Comparison of ENCODE assay signal across 1 cellular context in the genomic region with DNA sequence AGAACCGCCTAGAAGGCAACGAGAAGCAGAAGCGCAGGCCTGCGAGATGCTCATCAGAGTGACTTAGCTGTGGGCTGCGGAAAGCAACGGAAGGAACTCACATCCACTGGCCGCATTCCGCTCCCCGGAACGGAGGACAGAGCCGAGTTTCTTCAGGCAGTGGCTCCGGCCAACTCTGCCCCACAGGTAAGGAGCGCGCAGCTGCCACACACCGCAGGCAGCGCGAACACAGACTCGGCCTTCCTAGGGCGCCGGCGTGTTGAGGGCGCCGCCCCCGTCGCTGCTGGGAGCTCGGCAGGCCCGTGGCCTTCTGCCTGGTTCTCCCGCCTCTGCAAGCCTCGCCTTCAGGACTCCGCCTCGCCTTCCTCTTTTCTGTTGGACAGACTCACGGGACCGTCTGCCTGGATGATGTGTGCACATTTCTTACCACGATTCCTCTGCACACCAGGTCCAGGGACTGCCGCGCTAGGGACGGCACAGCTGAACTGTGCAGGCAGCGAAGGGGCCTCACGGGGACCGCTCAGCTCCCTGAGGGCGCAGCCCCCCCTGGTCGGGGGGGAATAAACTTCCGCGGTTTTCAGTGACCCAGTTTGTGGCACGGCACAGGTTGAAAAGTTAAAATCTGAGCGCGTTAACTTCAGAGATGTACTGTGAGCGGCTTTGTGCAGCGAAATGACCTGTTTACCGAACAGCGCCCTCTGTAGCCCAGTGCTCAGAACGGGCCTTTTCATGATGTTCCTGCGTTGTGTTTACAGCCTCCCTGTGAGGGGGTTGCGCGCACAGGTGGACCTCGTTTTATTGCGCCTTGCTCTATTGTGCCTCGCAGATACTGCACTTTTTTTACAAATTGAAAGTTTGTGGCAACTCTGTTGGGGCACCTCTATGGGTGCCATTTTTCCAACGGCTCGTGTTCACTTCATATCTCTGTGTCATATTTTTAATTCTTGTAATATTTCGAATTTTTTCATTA.
TF ChIP-seq lines count a peak whose summit lies in the region.

No MANE protein-coding gene starts in this region.

TF ChIP-seq in HepG2, 621 proteins besides CTCF, POLR2A, EP300 and RAD21 (continued from another document and continues in another):
- TF ChIP-seq THAP8 (CRISPR knock-in tag; IDR thresholded peaks at IDR 0.05; ENCODE audit: borderline replicate concordance) (0 out of 2 replicates have a peak, but pooled peaks have one; percentile 71), SRF (IDR thresholded peaks at IDR 0.05; ENCODE audit: low read depth, low read length) (no peak), ZNF678 (CRISPR knock-in tag; IDR thresholded peaks at IDR 0.05) (no peak), ZC3H13 (CRISPR knock-in tag; IDR thresholded peaks at IDR 0.05) (no peak), ZNF260 (CRISPR knock-in tag; IDR thresholded peaks at IDR 0.05; ENCODE audit: borderline replicate concordance, low read depth) (no peak), TFE3 (CRISPR knock-in tag; IDR thresholded peaks at IDR 0.05) (no peak), KDM1A (CRISPR knock-in tag; IDR thresholded peaks at IDR 0.05) (no peak), ZNF530 (CRISPR knock-in tag; IDR thresholded peaks at IDR 0.05; ENCODE audit: low read depth) (no peak), SMARCC2 (IDR thresholded peaks at IDR 0.05) (no peak), ASH2L (IDR thresholded peaks at IDR 0.05; ENCODE audit: insufficient read length, low read depth, low read length) (peak; percentile 75), THRA (CRISPR knock-in tag; IDR thresholded peaks at IDR 0.05; ENCODE audit: borderline replicate concordance) (0 out of 2 replicates have a peak, but pooled peaks have one; percentile 7), PRMT3 (CRISPR knock-in tag; IDR thresholded peaks at IDR 0.05; ENCODE audit: borderline replicate concordance, low read depth) (peak; percentile 58; the same call in 1 of the 2 replicates), ZSCAN9 (CRISPR knock-in tag; IDR thresholded peaks at IDR 0.05; ENCODE audit: borderline replicate concordance) (0 out of 2 replicates have a peak, but pooled peaks have one; percentile 22), ZSCAN12 (CRISPR knock-in tag; IDR thresholded peaks at IDR 0.05) (no peak), ZFP37 (CRISPR knock-in tag; IDR thresholded peaks at IDR 0.05; ENCODE audit: borderline replicate concordance) (peak; percentile 29; the same call in 1 of the 2 replicates), ZNF746 (CRISPR knock-in tag; IDR thresholded peaks at IDR 0.05) (no peak), TBL1XR1 (IDR thresholded peaks at IDR 0.05; ENCODE audit: borderline replicate concordance, low read length, partially characterized antibody) (no peak), KDM5B (CRISPR knock-in tag; IDR thresholded peaks at IDR 0.05; ENCODE audit: borderline replicate concordance) (peak; percentile 84), REL (CRISPR knock-in tag; conservative IDR thresholded peaks at IDR 0.05) (no peak), ZFX (CRISPR knock-in tag; IDR thresholded peaks at IDR 0.05; ENCODE audit: low read depth) (peak; percentile 89), ZNF557 (CRISPR knock-in tag; IDR thresholded peaks at IDR 0.05) (0 out of 2 replicates have a peak, but pooled peaks have one; percentile 40), RORA (CRISPR knock-in tag; IDR thresholded peaks at IDR 0.05) (no peak), GLMP (CRISPR knock-in tag; IDR thresholded peaks at IDR 0.05; ENCODE audit: borderline replicate concordance) (no peak), ZSCAN30 (CRISPR knock-in tag; IDR thresholded peaks at IDR 0.05) (no peak), FOXK1 (CRISPR knock-in tag; IDR thresholded peaks at IDR 0.05; ENCODE audit: borderline replicate concordance, low read depth) (peak; percentile 82; the same call in 1 of the 2 replicates), MYC (CRISPR knock-in tag; IDR thresholded peaks at IDR 0.05; ENCODE audit: borderline replicate concordance) (peak; percentile 63; the same call in 1 of the 2 replicates), ZNF143 (CRISPR knock-in tag; IDR thresholded peaks at IDR 0.05) (no peak), RFX1 (IDR thresholded peaks at IDR 0.05) (no peak), MIXL1 (CRISPR knock-in tag; IDR thresholded peaks at IDR 0.05) (no peak), ZNF549 (CRISPR knock-in tag; IDR thresholded peaks at IDR 0.05) (0 out of 2 replicates have a peak, but pooled peaks have one; percentile 46), ZNF576 (CRISPR knock-in tag; IDR thresholded peaks at IDR 0.05) (no peak), PHF21A (CRISPR knock-in tag; IDR thresholded peaks at IDR 0.05) (peak; percentile 56; the same call in 1 of the 2 replicates), PLRG1 (conservative IDR thresholded peaks at IDR 0.05) (no peak), KLF11 (CRISPR knock-in tag; IDR thresholded peaks at IDR 0.05) (0 out of 2 replicates have a peak, but pooled peaks have one; percentile 30), FOXP1 (IDR thresholded peaks at IDR 0.05) (peak; percentile 31; the same call in 1 of the 2 replicates), FOXP1 (CRISPR knock-in tag; IDR thresholded peaks at IDR 0.05) (peak; percentile 90)
- TF ChIP-seq, protein P1, sequence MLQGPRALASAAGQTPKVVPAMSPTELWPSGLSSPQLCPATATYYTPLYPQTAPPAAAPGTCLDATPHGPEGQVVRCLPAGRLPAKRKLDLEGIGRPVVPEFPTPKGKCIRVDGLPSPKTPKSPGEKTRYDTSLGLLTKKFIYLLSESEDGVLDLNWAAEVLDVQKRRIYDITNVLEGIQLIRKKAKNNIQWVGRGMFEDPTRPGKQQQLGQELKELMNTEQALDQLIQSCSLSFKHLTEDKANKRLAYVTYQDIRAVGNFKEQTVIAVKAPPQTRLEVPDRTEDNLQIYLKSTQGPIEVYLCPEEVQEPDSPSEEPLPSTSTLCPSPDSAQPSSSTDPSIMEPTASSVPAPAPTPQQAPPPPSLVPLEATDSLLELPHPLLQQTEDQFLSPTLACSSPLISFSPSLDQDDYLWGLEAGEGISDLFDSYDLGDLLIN (CRISPR knock-in tag; IDR thresholded peaks at IDR 0.05; ENCODE audit: borderline replicate concordance): peak; percentile 90; the same call in 1 of the 2 replicates
- TF ChIP-seq, protein P2, sequence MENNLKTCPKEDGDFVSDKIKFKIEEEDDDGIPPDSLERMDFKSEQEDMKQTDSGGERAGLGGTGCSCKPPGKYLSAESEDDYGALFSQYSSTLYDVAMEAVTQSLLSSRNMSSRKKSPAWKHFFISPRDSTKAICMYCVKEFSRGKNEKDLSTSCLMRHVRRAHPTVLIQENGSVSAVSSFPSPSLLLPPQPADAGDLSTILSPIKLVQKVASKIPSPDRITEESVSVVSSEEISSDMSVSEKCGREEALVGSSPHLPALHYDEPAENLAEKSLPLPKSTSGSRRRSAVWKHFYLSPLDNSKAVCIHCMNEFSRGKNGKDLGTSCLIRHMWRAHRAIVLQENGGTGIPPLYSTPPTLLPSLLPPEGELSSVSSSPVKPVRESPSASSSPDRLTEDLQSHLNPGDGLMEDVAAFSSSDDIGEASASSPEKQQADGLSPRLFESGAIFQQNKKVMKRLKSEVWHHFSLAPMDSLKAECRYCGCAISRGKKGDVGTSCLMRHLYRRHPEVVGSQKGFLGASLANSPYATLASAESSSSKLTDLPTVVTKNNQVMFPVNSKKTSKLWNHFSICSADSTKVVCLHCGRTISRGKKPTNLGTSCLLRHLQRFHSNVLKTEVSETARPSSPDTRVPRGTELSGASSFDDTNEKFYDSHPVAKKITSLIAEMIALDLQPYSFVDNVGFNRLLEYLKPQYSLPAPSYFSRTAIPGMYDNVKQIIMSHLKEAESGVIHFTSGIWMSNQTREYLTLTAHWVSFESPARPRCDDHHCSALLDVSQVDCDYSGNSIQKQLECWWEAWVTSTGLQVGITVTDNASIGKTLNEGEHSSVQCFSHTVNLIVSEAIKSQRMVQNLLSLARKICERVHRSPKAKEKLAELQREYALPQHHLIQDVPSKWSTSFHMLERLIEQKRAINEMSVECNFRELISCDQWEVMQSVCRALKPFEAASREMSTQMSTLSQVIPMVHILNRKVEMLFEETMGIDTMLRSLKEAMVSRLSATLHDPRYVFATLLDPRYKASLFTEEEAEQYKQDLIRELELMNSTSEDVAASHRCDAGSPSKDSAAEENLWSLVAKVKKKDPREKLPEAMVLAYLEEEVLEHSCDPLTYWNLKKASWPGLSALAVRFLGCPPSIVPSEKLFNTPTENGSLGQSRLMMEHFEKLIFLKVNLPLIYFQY (CRISPR knock-in tag; IDR thresholded peaks at IDR 0.05; ENCODE audit: borderline replicate concordance): peak; percentile 60; the same call in 1 of the 2 replicates
- TF ChIP-seq, protein P3, sequence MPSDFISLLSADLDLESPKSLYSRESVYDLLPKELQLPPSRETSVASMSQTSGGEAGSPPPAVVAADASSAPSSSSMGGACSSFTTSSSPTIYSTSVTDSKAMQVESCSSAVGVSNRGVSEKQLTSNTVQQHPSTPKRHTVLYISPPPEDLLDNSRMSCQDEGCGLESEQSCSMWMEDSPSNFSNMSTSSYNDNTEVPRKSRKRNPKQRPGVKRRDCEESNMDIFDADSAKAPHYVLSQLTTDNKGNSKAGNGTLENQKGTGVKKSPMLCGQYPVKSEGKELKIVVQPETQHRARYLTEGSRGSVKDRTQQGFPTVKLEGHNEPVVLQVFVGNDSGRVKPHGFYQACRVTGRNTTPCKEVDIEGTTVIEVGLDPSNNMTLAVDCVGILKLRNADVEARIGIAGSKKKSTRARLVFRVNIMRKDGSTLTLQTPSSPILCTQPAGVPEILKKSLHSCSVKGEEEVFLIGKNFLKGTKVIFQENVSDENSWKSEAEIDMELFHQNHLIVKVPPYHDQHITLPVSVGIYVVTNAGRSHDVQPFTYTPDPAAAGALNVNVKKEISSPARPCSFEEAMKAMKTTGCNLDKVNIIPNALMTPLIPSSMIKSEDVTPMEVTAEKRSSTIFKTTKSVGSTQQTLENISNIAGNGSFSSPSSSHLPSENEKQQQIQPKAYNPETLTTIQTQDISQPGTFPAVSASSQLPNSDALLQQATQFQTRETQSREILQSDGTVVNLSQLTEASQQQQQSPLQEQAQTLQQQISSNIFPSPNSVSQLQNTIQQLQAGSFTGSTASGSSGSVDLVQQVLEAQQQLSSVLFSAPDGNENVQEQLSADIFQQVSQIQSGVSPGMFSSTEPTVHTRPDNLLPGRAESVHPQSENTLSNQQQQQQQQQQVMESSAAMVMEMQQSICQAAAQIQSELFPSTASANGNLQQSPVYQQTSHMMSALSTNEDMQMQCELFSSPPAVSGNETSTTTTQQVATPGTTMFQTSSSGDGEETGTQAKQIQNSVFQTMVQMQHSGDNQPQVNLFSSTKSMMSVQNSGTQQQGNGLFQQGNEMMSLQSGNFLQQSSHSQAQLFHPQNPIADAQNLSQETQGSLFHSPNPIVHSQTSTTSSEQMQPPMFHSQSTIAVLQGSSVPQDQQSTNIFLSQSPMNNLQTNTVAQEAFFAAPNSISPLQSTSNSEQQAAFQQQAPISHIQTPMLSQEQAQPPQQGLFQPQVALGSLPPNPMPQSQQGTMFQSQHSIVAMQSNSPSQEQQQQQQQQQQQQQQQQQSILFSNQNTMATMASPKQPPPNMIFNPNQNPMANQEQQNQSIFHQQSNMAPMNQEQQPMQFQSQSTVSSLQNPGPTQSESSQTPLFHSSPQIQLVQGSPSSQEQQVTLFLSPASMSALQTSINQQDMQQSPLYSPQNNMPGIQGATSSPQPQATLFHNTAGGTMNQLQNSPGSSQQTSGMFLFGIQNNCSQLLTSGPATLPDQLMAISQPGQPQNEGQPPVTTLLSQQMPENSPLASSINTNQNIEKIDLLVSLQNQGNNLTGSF (CRISPR knock-in tag; IDR thresholded peaks at IDR 0.05): peak; percentile 66; the same call in 1 of the 2 replicates
- TF ChIP-seq, protein P4, sequence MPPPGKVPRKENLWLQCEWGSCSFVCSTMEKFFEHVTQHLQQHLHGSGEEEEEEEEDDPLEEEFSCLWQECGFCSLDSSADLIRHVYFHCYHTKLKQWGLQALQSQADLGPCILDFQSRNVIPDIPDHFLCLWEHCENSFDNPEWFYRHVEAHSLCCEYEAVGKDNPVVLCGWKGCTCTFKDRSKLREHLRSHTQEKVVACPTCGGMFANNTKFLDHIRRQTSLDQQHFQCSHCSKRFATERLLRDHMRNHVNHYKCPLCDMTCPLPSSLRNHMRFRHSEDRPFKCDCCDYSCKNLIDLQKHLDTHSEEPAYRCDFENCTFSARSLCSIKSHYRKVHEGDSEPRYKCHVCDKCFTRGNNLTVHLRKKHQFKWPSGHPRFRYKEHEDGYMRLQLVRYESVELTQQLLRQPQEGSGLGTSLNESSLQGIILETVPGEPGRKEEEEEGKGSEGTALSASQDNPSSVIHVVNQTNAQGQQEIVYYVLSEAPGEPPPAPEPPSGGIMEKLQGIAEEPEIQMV (CRISPR knock-in tag; IDR thresholded peaks at IDR 0.05; ENCODE audit: low read depth): no peak
